In genomic region chr11:36149538-36150242, GRCh38 we compare ENCODE assay signal across 8 cellular contexts.
A peak's percentile ranks its signal among the peaks of the same experiment; 100 is the strongest.
DNase-seq lines count a peak whose midpoint lies in the region; ATAC-seq and TF ChIP-seq lines count a peak whose summit lies in the region.

No MANE protein-coding gene starts in this region.

- no peak overlapping the region for H3K27ac Mint-ChIP-seq in activated CD8-positive, alpha-beta T cell treated with anti-CD3 and anti-CD28 coated beads, Interleukin-2, amount 10 ng/mL, durations not matched to agents 7 days and 5 days

- H3K36me3 Mint-ChIP-seq in activated CD8-positive, alpha-beta T cell treated with anti-CD3 and anti-CD28 coated beads, Interleukin-2, amount 10 ng/mL, durations not matched to agents 7 days and 5 days (ENCODE audit: low read depth) = no peaks in the 10 kb centered on the region

- TF ChIP-seq CTCF in BJ (IDR thresholded peaks at IDR 0.05; ENCODE audit: insufficient read depth, low read depth, low read length) = peak; percentile 52
- peak; percentile 67 for TF ChIP-seq CTCF in foreskin fibroblast (IDR thresholded peaks at IDR 0.05; ENCODE audit: low read depth, low read length)

- H3K27me3 ChIP-seq in BJ (ENCODE audit: control insufficient read depth, insufficient read depth, low read length) = no peaks in the 10 kb centered on the region

- H3K4me3 Mint-ChIP-seq in activated CD8-positive, alpha-beta T cell treated with anti-CD3 and anti-CD28 coated beads, Interleukin-2, amount 10 ng/mL, durations not matched to agents 7 days and 5 days = no peak overlapping the region

- POLR2A ChIA-PET in BJ (lab: Charles Lee) = no interaction called here
- POLR2A ChIA-PET in activated CD8-positive, alpha-beta T cell treated with anti-CD3 and anti-CD28 coated beads, Interleukin-2, amount 10 ng/mL, durations not matched to agents 7 days and 5 days (lab: Charles Lee) = no interaction called here

- no peaks in the 10 kb centered on the region for H3K9me3 Mint-ChIP-seq in activated CD8-positive, alpha-beta T cell treated with anti-CD3 and anti-CD28 coated beads, Interleukin-2, amount 10 ng/mL, durations not matched to agents 7 days and 5 days (ENCODE audit: insufficient read depth)

- CTCF ChIA-PET in BJ (lab: Yijun Ruan, JAX) = interaction anchor here (0.6 to 1.8 kb wide), 7 partner anchors 11 to 327 kb away, joined by 3 to 4 read pairs (median 3); no protein-coding TSS in a partner anchor
- CTCF ChIA-PET in activated CD8-positive, alpha-beta T cell treated with anti-CD3 and anti-CD28 coated beads, Interleukin-2, amount 10 ng/mL, durations not matched to agents 7 days and 5 days (lab: Charles Lee) = no interaction called here

- peaks cover 4% of the 10 kb centered on the region for H3K4me1 Mint-ChIP-seq in activated CD8-positive, alpha-beta T cell treated with anti-CD3 and anti-CD28 coated beads, Interleukin-2, amount 10 ng/mL, durations not matched to agents 7 days and 5 days (ENCODE audit: low read depth)

- H3K36me3 ChIP-seq in BJ (ENCODE audit: control insufficient read depth, insufficient read depth, low read length) = no peaks in the 10 kb centered on the region

- DNase-seq in BJ (ENCODE audit: low read depth) (peak; percentile 88), NCI-H2029 (lab: John Stamatoyannopoulos, UW) (peak; percentile 61), foreskin fibroblast (peak; percentile 98 to 99), pulmonary artery endothelial cell (ENCODE audit: low read depth, low spot score) (peak; percentile 98), cortex of kidney (lab: John Stamatoyannopoulos, UW) (no peak)
- no peak for DNase-seq in activated CD8-positive, alpha-beta T cell treated with anti-CD3 and anti-CD28 coated beads, Interleukin-2, amount 10 ng/mL, durations not matched to agents 7 days and 5 days

- ATAC-seq in GM18502 (IDR thresholded peaks at IDR 0.05; ENCODE audit: poor library complexity, unreplicated experiment) (peak; percentile 91), HG02884 (IDR thresholded peaks at IDR 0.05; ENCODE audit: unreplicated experiment) (peak; percentile 91)
- peak; percentile 44 for ATAC-seq in activated CD8-positive, alpha-beta T cell treated with anti-CD3 and anti-CD28 coated beads, Interleukin-2, amount 10 ng/mL, durations not matched to agents 7 days and 5 days

- H3K4me3 ChIP-seq in BJ (ENCODE audit: low read depth, low read length) (no peak overlapping the region), foreskin fibroblast (ENCODE audit: low read depth in 1 of 2, low read length in 2 of 2) (no peak overlapping the region)

- no peaks in the 10 kb centered on the region for H3K27me3 Mint-ChIP-seq in activated CD8-positive, alpha-beta T cell treated with anti-CD3 and anti-CD28 coated beads, Interleukin-2, amount 10 ng/mL, durations not matched to agents 7 days and 5 days (ENCODE audit: low read depth)

Comparison
In these comparisons a context has a peak if more than half of its experiments do, and no peak if none do; other contexts are left out.
1. DNase-seq: peak in BJ (single experiment), NCI-H2029 (single experiment), foreskin fibroblast (2 of 2) and pulmonary artery endothelial cell (single experiment); none in activated CD8-positive, alpha-beta T cell treated with anti-CD3 and anti-CD28 coated beads, Interleukin-2, amount 10 ng/mL, durations not matched to agents 7 days and 5 days (single experiment) and cortex of kidney (single experiment).
2. Peak in every context shown above with its lines, with median percentiles within 50 percentile points of each other: ATAC-seq.